ENCODE assay signal across 9 cellular contexts in the genomic region with DNA sequence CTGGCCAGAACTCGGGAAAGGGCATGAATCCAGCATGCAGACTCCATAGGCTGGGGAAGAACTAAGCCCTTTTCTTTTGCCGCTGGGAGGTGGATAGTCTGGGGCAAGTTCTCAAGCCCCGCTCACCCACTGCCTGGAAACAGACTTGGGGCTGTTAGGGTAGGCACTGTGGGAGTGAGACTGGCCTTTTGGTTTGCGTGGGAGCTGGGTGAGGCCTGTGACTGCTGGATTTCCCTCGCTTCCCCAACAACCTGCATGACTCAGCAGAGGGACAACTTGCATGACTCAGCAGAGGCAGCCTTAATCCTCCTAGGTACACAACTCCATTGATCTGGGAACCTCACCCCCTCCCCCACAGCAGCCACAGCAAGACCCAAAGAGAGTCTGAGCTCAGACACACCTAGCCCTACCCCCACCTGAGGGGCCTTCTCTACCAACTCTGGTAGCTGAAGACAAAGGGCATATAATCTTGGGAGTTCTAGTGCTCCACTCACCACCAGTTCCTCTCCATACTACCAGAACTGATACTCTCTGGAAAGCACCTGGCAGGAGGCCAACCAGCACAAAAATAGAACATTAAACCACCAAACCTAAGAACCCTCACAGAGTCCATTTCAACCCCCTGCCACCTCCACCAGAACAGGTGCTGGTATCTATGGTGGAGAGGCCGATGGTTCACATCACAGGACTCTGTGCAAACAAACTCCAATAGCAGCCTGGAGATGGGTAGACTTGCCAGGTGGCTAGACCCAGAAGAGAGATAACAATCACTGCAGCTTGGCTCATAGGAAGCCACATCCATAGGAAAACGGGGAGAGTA.
DNase-seq lines count a peak whose midpoint lies in the region; ATAC-seq and TF ChIP-seq lines count a peak whose summit lies in the region.
"Had no signal": no experiment of that assay in that cellular context is flagged by ENCODE, and none has a peak within 500 bp of the region (broad histone marks: within the 10 kb centered on the region; RNA-seq: fewer than 3 reads in every experiment).

No MANE protein-coding gene starts in this region.

- no peak for ATAC-seq in activated naive CD4-positive, alpha-beta T cell treated with anti-CD3 and anti-CD28 coated beads, Interleukin-2, amount 50 U/mL, for 72 hours
- peak; percentile 64 for ATAC-seq in HG03066 (IDR thresholded peaks at IDR 0.05; ENCODE audit: low read depth, unreplicated experiment)

- H3K27ac ChIP-seq in OCI-LY7 (ENCODE audit: low read depth, low read length, poor library complexity, severe bottlenecking) = no peak overlapping the region
- H3K27ac ChIP-seq: parathyroid adenoma had no signal

- H3K36me3 Mint-ChIP-seq in activated naive CD4-positive, alpha-beta T cell treated with anti-CD3 and anti-CD28 coated beads for 36 hours (ENCODE audit: low read depth) = peaks cover 3% of the 10 kb centered on the region
- peaks cover 6% of the 10 kb centered on the region in 2 donors for H3K36me3 Mint-ChIP-seq in activated naive CD4-positive, alpha-beta T cell treated with anti-CD3 and anti-CD28 coated beads, Interleukin-2, amount 50 U/mL, for 72 hours
- H3K36me3 Mint-ChIP-seq in T-helper 2 cell treated with Interferon-gamma antibody and Interleukin-4, amounts not matched to agents 5 μg/mL and 100 μg/mL, for 36 hours (ENCODE audit: low read depth) = no peaks in the 10 kb centered on the region

- intact Hi-C loops in activated naive CD4-positive, alpha-beta T cell treated with anti-CD3 and anti-CD28 coated beads for 36 hours (cut with micrococcal nuclease) = no loop called here
- intact Hi-C loops in OCI-LY7 (cut with micrococcal nuclease; ENCODE audit: unreplicated experiment) (no loop called here), posterior vena cava (cut with DNase I) (no loop called here)

- no peaks in the 10 kb centered on the region for H3K27me3 Mint-ChIP-seq in activated naive CD4-positive, alpha-beta T cell treated with anti-CD3 and anti-CD28 coated beads for 36 hours (ENCODE audit: low read depth)
- H3K27me3 Mint-ChIP-seq in T-helper 2 cell treated with Interferon-gamma antibody and Interleukin-4, amounts not matched to agents 5 μg/mL and 100 μg/mL, for 36 hours (ENCODE audit: low read depth) = peaks cover 5% of the 10 kb centered on the region

- CTCF ChIA-PET in activated naive CD4-positive, alpha-beta T cell treated with anti-CD3 and anti-CD28 coated beads for 36 hours (lab: Charles Lee) = no interaction called here
- CTCF ChIA-PET in OCI-LY7 (lab: Charles Lee; ENCODE audit: unreplicated experiment) = no interaction called here

- no peaks in the 10 kb centered on the region for H3K79me2 ChIP-seq in OCI-LY7 (ENCODE audit: insufficient read depth, low read depth, low read length)
- H3K79me2 ChIP-seq: parathyroid adenoma had no signal

- H4K20me1 ChIP-seq in OCI-LY7 (ENCODE audit: insufficient read depth, low read length) = no peaks in the 10 kb centered on the region

- no peak overlapping the region for H3K4me3 Mint-ChIP-seq in activated naive CD4-positive, alpha-beta T cell treated with anti-CD3 and anti-CD28 coated beads for 36 hours
- H3K4me3 Mint-ChIP-seq in T-helper 2 cell treated with Interferon-gamma antibody and Interleukin-4, amounts not matched to agents 5 μg/mL and 100 μg/mL, for 36 hours = no peak overlapping the region

- no peaks in the 10 kb centered on the region for H3K9me3 ChIP-seq in OCI-LY7 (ENCODE audit: low read length)

- no peaks in the 10 kb centered on the region for H3K36me3 ChIP-seq in OCI-LY7 (ENCODE audit: insufficient read depth, low read length)

- TF ChIP-seq CTCF in fibroblast of the aortic adventitia (IDR thresholded peaks at IDR 0.05; ENCODE audit: insufficient read depth, low read length) = no peak
- TF ChIP-seq CTCF in OCI-LY7 (conservative IDR thresholded peaks at IDR 0.05; ENCODE audit: low read length) = no peak

- no peak overlapping the region for H3K27ac Mint-ChIP-seq in activated naive CD4-positive, alpha-beta T cell treated with anti-CD3 and anti-CD28 coated beads for 36 hours
- peak overlapping the region in 1 of 2 donors; percentile 38 for H3K27ac Mint-ChIP-seq in activated naive CD4-positive, alpha-beta T cell treated with anti-CD3 and anti-CD28 coated beads, Interleukin-2, amount 50 U/mL, for 72 hours
- no peak overlapping the region for H3K27ac Mint-ChIP-seq in T-helper 2 cell treated with Interferon-gamma antibody and Interleukin-4, amounts not matched to agents 5 μg/mL and 100 μg/mL, for 36 hours

- H3K4me2 ChIP-seq in OCI-LY7 (ENCODE audit: low read length) = no peak overlapping the region

- H2AFZ ChIP-seq in OCI-LY7 (ENCODE audit: low read length) = no peak overlapping the region
- H2AFZ ChIP-seq: parathyroid adenoma had no signal

- H3K4me3 ChIP-seq in fibroblast of the aortic adventitia (ENCODE audit: low read depth, low read length) (no peak overlapping the region), OCI-LY7 (ENCODE audit: low read depth, low read length, poor library complexity, severe bottlenecking) (no peak overlapping the region)

- peaks cover 8% of the 10 kb centered on the region for H3K4me1 Mint-ChIP-seq in activated naive CD4-positive, alpha-beta T cell treated with anti-CD3 and anti-CD28 coated beads for 36 hours (ENCODE audit: low read depth)
- no peaks in the 10 kb centered on the region for H3K4me1 Mint-ChIP-seq in T-helper 2 cell treated with Interferon-gamma antibody and Interleukin-4, amounts not matched to agents 5 μg/mL and 100 μg/mL, for 36 hours (ENCODE audit: low read depth)

- no peaks in the 10 kb centered on the region for H3K9me2 ChIP-seq in OCI-LY7 (ENCODE audit: insufficient read depth, low read length)

- peak; percentile 28 for DNase-seq in activated naive CD4-positive, alpha-beta T cell treated with anti-CD3 and anti-CD28 coated beads for 36 hours
- DNase-seq in activated naive CD4-positive, alpha-beta T cell treated with anti-CD3 and anti-CD28 coated beads, Interleukin-2, amount 50 U/mL, for 72 hours (ENCODE audit: low spot score in 2 of 2) = no peak
- DNase-seq in NCI-H69 (lab: John Stamatoyannopoulos, UW) = peak; percentile 73
- DNase-seq in fibroblast of the aortic adventitia (ENCODE audit: low read depth) = peak; percentile 66
- no peak for DNase-seq in OCI-LY7 (ENCODE audit: low spot score)
- no peak for DNase-seq in posterior vena cava (ENCODE audit: low spot score)
- no peak for DNase-seq in T-helper 2 cell treated with Interferon-gamma antibody and Interleukin-4, amounts not matched to agents 5 μg/mL and 100 μg/mL, for 36 hours (ENCODE audit: low spot score)

- no peaks in the 10 kb centered on the region for H3K4me1 ChIP-seq in OCI-LY7 (ENCODE audit: insufficient read depth, low read length, poor library complexity, severe bottlenecking)
- H3K4me1 ChIP-seq: parathyroid adenoma had no signal

- BruUV-seq in OCI-LY7 (replicated peaks; lab: Mats Ljungman, UMichigan) = no TSS peak

- POLR2A ChIA-PET in OCI-LY7 (lab: Charles Lee) = interaction anchor here (0.6 to 0.7 kb wide), 2 partner anchors 181 to 267 kb away, joined by 3 read pairs; no protein-coding TSS in a partner anchor

- no peaks in the 10 kb centered on the region for H3K9me3 Mint-ChIP-seq in activated naive CD4-positive, alpha-beta T cell treated with anti-CD3 and anti-CD28 coated beads for 36 hours
- peaks cover 5 to 12% of the 10 kb centered on the region in 2 donors for H3K9me3 Mint-ChIP-seq in activated naive CD4-positive, alpha-beta T cell treated with anti-CD3 and anti-CD28 coated beads, Interleukin-2, amount 50 U/mL, for 72 hours
- H3K9me3 Mint-ChIP-seq in T-helper 2 cell treated with Interferon-gamma antibody and Interleukin-4, amounts not matched to agents 5 μg/mL and 100 μg/mL, for 36 hours = no peaks in the 10 kb centered on the region

Comparison
In these comparisons a context has a peak if more than half of its experiments do, and no peak if none do; other contexts are left out.
1. DNase-seq: peak in activated naive CD4-positive, alpha-beta T cell treated with anti-CD3 and anti-CD28 coated beads for 36 hours (single experiment), NCI-H69 (single experiment) and fibroblast of the aortic adventitia (single experiment); none in activated naive CD4-positive, alpha-beta T cell treated with anti-CD3 and anti-CD28 coated beads, Interleukin-2, amount 50 U/mL, for 72 hours (0 of 2), OCI-LY7 (single experiment), posterior vena cava (single experiment) and T-helper 2 cell treated with Interferon-gamma antibody and Interleukin-4, amounts not matched to agents 5 μg/mL and 100 μg/mL, for 36 hours (single experiment).